Comparison of ENCODE assay signal across 17 cellular contexts in the genomic region with DNA sequence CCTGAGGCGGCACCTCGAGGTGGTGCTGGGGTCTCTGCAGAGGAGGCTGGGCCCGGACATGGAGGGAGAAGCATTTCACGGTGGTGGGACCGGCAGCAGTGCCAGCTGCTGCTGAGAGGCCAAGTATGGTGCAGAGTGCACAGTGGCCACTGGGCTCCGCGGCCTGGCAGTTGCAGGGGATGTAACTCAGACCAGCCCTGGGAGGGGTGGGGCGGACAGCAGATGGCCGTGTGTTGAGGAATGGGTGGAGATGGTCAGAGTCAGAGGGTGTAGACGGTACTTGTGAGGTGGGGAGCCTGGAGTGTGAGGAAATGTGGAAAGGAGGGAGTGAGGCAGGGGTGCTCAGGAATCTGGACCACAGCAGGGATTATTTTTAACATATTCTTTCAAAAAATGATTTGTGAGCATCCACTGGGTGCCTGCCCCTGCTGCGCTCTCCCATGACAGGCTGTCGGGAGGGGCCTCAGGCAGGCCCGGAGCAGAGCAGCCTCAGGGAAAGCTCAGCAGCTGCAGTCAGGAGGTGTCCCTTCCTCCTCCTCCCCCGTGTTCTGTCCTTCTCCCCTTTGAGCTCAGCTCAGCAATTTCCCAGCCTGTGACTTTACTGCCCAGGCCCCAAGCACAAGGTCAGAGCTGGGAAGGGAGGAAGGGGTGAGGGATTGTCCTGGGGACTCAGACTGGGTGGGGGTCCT.
A peak's percentile ranks its signal among the peaks of the same experiment; 100 is the strongest.
DNase-seq lines count a peak whose midpoint lies in the region; ATAC-seq and TF ChIP-seq lines count a peak whose summit lies in the region.
"Had no signal": no experiment of that assay in that cellular context is flagged by ENCODE, and none has a peak within 500 bp of the region (broad histone marks: within the 10 kb centered on the region; RNA-seq: fewer than 3 reads in every experiment).

No MANE protein-coding gene starts in this region.

- H3K9me2 ChIP-seq in GM23248 (ENCODE audit: insufficient read depth), result no peaks in the 10 kb centered on the region

- H3K27ac Mint-ChIP-seq in stimulated activated naive CD8-positive, alpha-beta T cell treated with anti-CD3 and anti-CD28 coated beads, Interleukin-15, amount 100 ng/mL, for 72 hours, result no peak overlapping the region
- peak overlapping the region; percentile 2 for H3K27ac Mint-ChIP-seq in dendritic cell treated with granulocyte-macrophage colony-stimulating factor and Interleukin-4, amounts not matched to agents 40 ng/mL and 50 ng/mL, for 4 days
- H3K27ac Mint-ChIP-seq in natural killer cell, result peak overlapping the region; percentile 71 to 89
- H3K27ac Mint-ChIP-seq: activated B cell treated with CpG ODN at 0.5 μM for 24 hours; CD8-positive, alpha-beta T cell had no signal

- no peak for DNase-seq in stimulated activated naive CD8-positive, alpha-beta T cell treated with anti-CD3 and anti-CD28 coated beads, Interleukin-15, amount 100 ng/mL, for 72 hours
- DNase-seq in stimulated activated naive CD8-positive, alpha-beta T cell treated with anti-CD3 and anti-CD28 coated beads, Interleukin-15, Interleukin-2, amounts not matched to agents 100 U/mL and 50 U/mL, for 24 hours, result no peak
- no peak for DNase-seq in natural killer cell
- no peak for DNase-seq in GM23248
- DNase-seq in A172 (ENCODE audit: low spot score), result no peak
- no peak for DNase-seq in kidney glomerular epithelial cell (lab: John Stamatoyannopoulos, UW)
- DNase-seq: activated B cell treated with CpG ODN at 0.5 μM for 24 hours; CD8-positive, alpha-beta T cell; lower lobe of right lung; naive thymus-derived CD8-positive, alpha-beta T cell; NCI-H1694 treated with DMSO at 0.1 percent for 48 hours; stimulated activated CD4-positive, alpha-beta T cell treated with anti-CD3 and anti-CD28 coated beads, Interleukin-12 subunit alpha, Interleukin-12 subunit beta, amount 100 ng/mL, for 4 hours; T-helper 1 cell; trophoblast cell had no signal

- no peaks in the 10 kb centered on the region for H4K20me1 ChIP-seq in GM23248 (ENCODE audit: insufficient read depth)

- H3K79me2 ChIP-seq in GM23248 (ENCODE audit: insufficient read depth), result no peaks in the 10 kb centered on the region

- no peak overlapping the region for H2AFZ ChIP-seq in GM23248

- peaks cover 6% of the 10 kb centered on the region for H3K4me1 Mint-ChIP-seq in stimulated activated naive CD8-positive, alpha-beta T cell treated with anti-CD3 and anti-CD28 coated beads, Interleukin-15, amount 100 ng/mL, for 72 hours
- H3K4me1 Mint-ChIP-seq in dendritic cell treated with granulocyte-macrophage colony-stimulating factor and Interleukin-4, amounts not matched to agents 40 ng/mL and 50 ng/mL, for 4 days (ENCODE audit: low read depth), result peaks cover 14% of the 10 kb centered on the region
- peaks cover 62 to 86% of the 10 kb centered on the region in 2 donors for H3K4me1 Mint-ChIP-seq in natural killer cell

- H3K36me3 ChIP-seq in GM23248 (ENCODE audit: low read depth), result no peaks in the 10 kb centered on the region
- H3K36me3 ChIP-seq: lower lobe of right lung had no signal

- H3F3A ChIP-seq in GM23248 (ENCODE audit: insufficient read depth), result no peaks in the 10 kb centered on the region

- H3K4me2 ChIP-seq in GM23248 (ENCODE audit: unreplicated experiment), result no peak overlapping the region

- H3K4me3 ChIP-seq in GM23248, result no peak overlapping the region
- H3K4me3 ChIP-seq: lower lobe of right lung had no signal

- intact Hi-C loops in dendritic cell treated with granulocyte-macrophage colony-stimulating factor and Interleukin-4, amounts not matched to agents 40 ng/mL and 50 ng/mL, for 4 days (cut with micrococcal nuclease), result no loop called here
- intact Hi-C loops in natural killer cell (cut with micrococcal nuclease), result loop anchor here (10.0 kb wide), 2 partner anchors 45 to 55 kb away; no protein-coding TSS in a partner anchor

- 59 to 62% methylated on average over 14 of the region's 14 CpGs for WGBS in GM23248 (ENCODE audit: low coverage in 1 of 2, low lambda C conversion rate in 2 of 2, missing lambda C conversion rate in 2 of 2), 2 experiments

- no peak overlapping the region for H3K27ac ChIP-seq in GM23248
- H3K27ac ChIP-seq: lower lobe of right lung had no signal

- ATAC-seq in stimulated activated naive CD8-positive, alpha-beta T cell treated with anti-CD3 and anti-CD28 coated beads, Interleukin-15, amount 100 ng/mL, for 72 hours, result peak; percentile 4
- ATAC-seq in stimulated activated naive CD8-positive, alpha-beta T cell treated with anti-CD3 and anti-CD28 coated beads, Interleukin-15, Interleukin-2, amounts not matched to agents 100 U/mL and 50 U/mL, for 24 hours, result no peak
- no peak for ATAC-seq in natural killer cell
- ATAC-seq in GM18868 (IDR thresholded peaks at IDR 0.05; ENCODE audit: unreplicated experiment), result no peak
- ATAC-seq: CD8-positive, alpha-beta T cell; esophagus mucosa; lower lobe of right lung; naive thymus-derived CD8-positive, alpha-beta T cell had no signal

- H3K27me3 ChIP-seq in GM23248 (replicated peaks; ENCODE audit: insufficient read depth), result no peaks in the 10 kb centered on the region

- peaks cover 6 to 8% of the 10 kb centered on the region in 2 donors for H3K9me3 Mint-ChIP-seq in stimulated activated naive CD8-positive, alpha-beta T cell treated with anti-CD3 and anti-CD28 coated beads, Interleukin-15, amount 100 ng/mL, for 72 hours
- no peaks in the 10 kb centered on the region for H3K9me3 Mint-ChIP-seq in dendritic cell treated with granulocyte-macrophage colony-stimulating factor and Interleukin-4, amounts not matched to agents 40 ng/mL and 50 ng/mL, for 4 days
- H3K9me3 Mint-ChIP-seq in natural killer cell, result no peaks in the 10 kb centered on the region
- H3K9me3 Mint-ChIP-seq: activated B cell treated with CpG ODN at 0.5 μM for 24 hours; CD8-positive, alpha-beta T cell had no signal

- TF ChIP-seq CTCF in natural killer cell (IDR thresholded peaks at IDR 0.05), result no peak

- H3K36me3 Mint-ChIP-seq in dendritic cell treated with granulocyte-macrophage colony-stimulating factor and Interleukin-4, amounts not matched to agents 40 ng/mL and 50 ng/mL, for 4 days (ENCODE audit: low read depth), result peaks cover 72% of the 10 kb centered on the region
- H3K36me3 Mint-ChIP-seq in natural killer cell, result no peaks in the 10 kb centered on the region

- no peaks in the 10 kb centered on the region for H3K27me3 Mint-ChIP-seq in stimulated activated naive CD8-positive, alpha-beta T cell treated with anti-CD3 and anti-CD28 coated beads, Interleukin-15, amount 100 ng/mL, for 72 hours
- no peaks in the 10 kb centered on the region for H3K27me3 Mint-ChIP-seq in dendritic cell treated with granulocyte-macrophage colony-stimulating factor and Interleukin-4, amounts not matched to agents 40 ng/mL and 50 ng/mL, for 4 days
- no peaks in the 10 kb centered on the region for H3K27me3 Mint-ChIP-seq in natural killer cell (ENCODE audit: low read depth in 2 of 2)
- H3K27me3 Mint-ChIP-seq: activated B cell treated with CpG ODN at 0.5 μM for 24 hours had no signal

- H3K4me1 ChIP-seq in GM23248 (ENCODE audit: insufficient read depth), result no peaks in the 10 kb centered on the region
- H3K4me1 ChIP-seq: lower lobe of right lung had no signal

- in situ Hi-C loops in GM23248 (cut with MboI), result no loop called here

- H3K9me3 ChIP-seq in GM23248 (ENCODE audit: low read depth), result no peaks in the 10 kb centered on the region
- H3K9me3 ChIP-seq: lower lobe of right lung had no signal

- no peak overlapping the region for H3K9ac ChIP-seq in GM23248

- H3K4me3 Mint-ChIP-seq in stimulated activated naive CD8-positive, alpha-beta T cell treated with anti-CD3 and anti-CD28 coated beads, Interleukin-15, amount 100 ng/mL, for 72 hours, result no peak overlapping the region
- H3K4me3 Mint-ChIP-seq in dendritic cell treated with granulocyte-macrophage colony-stimulating factor and Interleukin-4, amounts not matched to agents 40 ng/mL and 50 ng/mL, for 4 days, result no peak overlapping the region
- peak overlapping the region; percentile 42 for H3K4me3 Mint-ChIP-seq in natural killer cell
- H3K4me3 Mint-ChIP-seq: activated B cell treated with CpG ODN at 0.5 μM for 24 hours; CD8-positive, alpha-beta T cell had no signal

Comparison
In these comparisons a context has a peak if more than half of its experiments do, and no peak if none do; other contexts are left out.
1. H3K27ac Mint-ChIP-seq: peak in dendritic cell treated with granulocyte-macrophage colony-stimulating factor and Interleukin-4, amounts not matched to agents 40 ng/mL and 50 ng/mL, for 4 days (single experiment) and natural killer cell (2 of 2); none in stimulated activated naive CD8-positive, alpha-beta T cell treated with anti-CD3 and anti-CD28 coated beads, Interleukin-15, amount 100 ng/mL, for 72 hours (0 of 2).